14 cellular contexts compared by ENCODE assay signal in genomic region chr1:180057883-180058396, GRCh38.
DNase-seq lines count a peak whose midpoint lies in the region; ATAC-seq, FAIRE-seq and TF ChIP-seq lines count a peak whose summit lies in the region.
"Had no signal": no experiment of that assay in that cellular context is flagged by ENCODE, and none has a peak within 500 bp of the region (broad histone marks: within the 10 kb centered on the region; RNA-seq: fewer than 3 reads in every experiment).

No MANE protein-coding gene starts in this region.

- H3K9ac ChIP-seq in BLaER1, result no peak overlapping the region

- peak overlapping the region; percentile 45; the same call in 1 of the 2 replicates for H3K27ac ChIP-seq in BLaER1

- peaks cover 62% of the 10 kb centered on the region for H3K36me3 ChIP-seq in BLaER1

- H4K20me1 ChIP-seq in BLaER1, result no peaks in the 10 kb centered on the region

- no peak for ATAC-seq in GM21723 (IDR thresholded peaks at IDR 0.05; ENCODE audit: unreplicated experiment)
- ATAC-seq: left lobe of liver; Right ventricle myocardium inferior; stimulated activated naive CD8-positive, alpha-beta T cell treated with anti-CD3 and anti-CD28 coated beads, Interleukin-15, amount 100 ng/mL, for 72 hours had no signal

- H3K4me1 ChIP-seq in BLaER1, result peaks cover 21% of the 10 kb centered on the region

- H3K27me3 ChIP-seq in BLaER1, result no peaks in the 10 kb centered on the region

- no peak for TF ChIP-seq CTCF in NB4 (IDR thresholded peaks at IDR 0.05; ENCODE audit: low read depth, low read length)
- no peak for TF ChIP-seq CTCF in epithelial cell of esophagus (IDR thresholded peaks at IDR 0.05; ENCODE audit: insufficient read depth, low read depth, low read length, missing control alignments)

- TF ChIP-seq POLR2A in GM12892 (IDR thresholded peaks at IDR 0.05; ENCODE audit: low read depth, low read length), result no peak
- no peak for TF ChIP-seq POLR2A in NB4 (IDR thresholded peaks at IDR 0.05; ENCODE audit: extremely low read depth, insufficient read length)

- peak overlapping the region; percentile 47 for H3K4me2 ChIP-seq in BLaER1

- FAIRE-seq in GM12892 (lab: Jason Lieb, UNC) (peak; percentile 5), urothelium cell line (lab: Jason Lieb, UNC) (no peak)

- DNase-seq in GM12892 (ENCODE audit: insufficient read length) (no peak), NB4 (ENCODE audit: low read depth) (peak; percentile 42), epithelial cell of esophagus (ENCODE audit: low read depth) (peak; percentile 32), NCI-H1694 treated with DMSO at 0.1 percent for 48 hours (lab: John Stamatoyannopoulos, UW) (no peak), urothelium cell line (ENCODE audit: low spot score) (no peak), 8988T (no peak)
- DNase-seq: activated effector memory CD4-positive, alpha-beta T cell treated with Interleukin-2 at 50 U/mL for 16 hours; NK-92 treated with Interleukin-12 subunit alpha and Interleukin-12 subunit beta, amount 100 ng/mL, for 24 hours; posterior cingulate gyrus; stimulated activated naive CD8-positive, alpha-beta T cell treated with anti-CD3 and anti-CD28 coated beads, Interleukin-15, amount 100 ng/mL, for 72 hours had no signal

- H3K9me3 ChIP-seq in BLaER1, result no peaks in the 10 kb centered on the region

- H3K4me3 ChIP-seq in BLaER1, result no peak overlapping the region
- H3K4me3 ChIP-seq in NB4 (ENCODE audit: low read depth, low read length), result no peak overlapping the region
- H3K4me3 ChIP-seq in epithelial cell of esophagus (ENCODE audit: low read length), result no peak overlapping the region

Comparison
In these comparisons a context has a peak if more than half of its experiments do, and no peak if none do; other contexts are left out.
1. DNase-seq: peak in NB4 (single experiment) and epithelial cell of esophagus (single experiment); none in GM12892 (single experiment), NCI-H1694 treated with DMSO at 0.1 percent for 48 hours (single experiment), urothelium cell line (single experiment) and 8988T (single experiment).